In genomic region chr6:158644227-158645063, GRCh38 we compare ENCODE assay signal across 8 cellular contexts. TPM values are rescaled to one million over a fixed set of nuclear protein-coding genes. Genes with fewer than 3 reads are reported as not detected.
DNase-seq lines count a peak whose midpoint lies in the region; ATAC-seq and TF ChIP-seq lines count a peak whose summit lies in the region.

TSS of gene DYNLT1 (minus strand) at chr6:158644743. CDS start at chr6:158644708, 35 bp downstream.

- ATAC-seq in activated naive CD8-positive, alpha-beta T cell treated with anti-CD3 and anti-CD28 coated beads, Interleukin-2, amount 50 U/mL, for 24 hours, result peak; percentile 35
- ATAC-seq in Right ventricle myocardium superior (ENCODE audit: poor library complexity), result peak; percentile 95

- no peaks in the 10 kb centered on the region for H3K9me3 Mint-ChIP-seq in HFFc6
- H3K9me3 Mint-ChIP-seq in activated naive CD8-positive, alpha-beta T cell treated with anti-CD3 and anti-CD28 coated beads, Interleukin-2, amount 50 U/mL, for 24 hours, result peaks cover 4% of the 10 kb centered on the region

- H3K27me3 ChIP-seq in parathyroid adenoma (ENCODE audit: control insufficient read depth, insufficient read depth, low read length) (no peaks in the 10 kb centered on the region), tibial artery (no peaks in the 10 kb centered on the region)

- H2AFZ ChIP-seq in parathyroid adenoma, result peak within 1 kb of the TSS; percentile 85

- no peaks in the 10 kb centered on the region for H3K9me3 ChIP-seq in parathyroid adenoma (ENCODE audit: control insufficient read depth, low read length)
- no peaks in the 10 kb centered on the region for H3K9me3 ChIP-seq in tibial artery

- peaks cover 35% of the 10 kb centered on the region for H3K36me3 Mint-ChIP-seq in HFFc6 (ENCODE audit: low read depth)
- peaks cover 38% of the 10 kb centered on the region for H3K36me3 Mint-ChIP-seq in activated naive CD8-positive, alpha-beta T cell treated with anti-CD3 and anti-CD28 coated beads, Interleukin-2, amount 50 U/mL, for 24 hours (ENCODE audit: low read depth)

- POLR2A ChIA-PET in GM10248 (lab: Yijun Ruan, JAX), result interaction anchor here (1.1 to 1.5 kb wide), 2 partner anchors 9 to 453 kb away, joined by 4 to 14 read pairs; no protein-coding TSS in a partner anchor

- H3K27ac ChIP-seq in parathyroid adenoma (peak within 1 kb of the TSS; percentile 92), tibial artery (peak within 1 kb of the TSS; percentile 92 to 99)

- H3K4me1 ChIP-seq in parathyroid adenoma, result peaks cover 28% of the 10 kb centered on the region
- H3K4me1 ChIP-seq in tibial artery, result peaks cover 0 to 57% (median 44%) of the 10 kb centered on the region in 4 donors

- peak within 1 kb of the TSS; percentile 94 for H3K4me2 ChIP-seq in parathyroid adenoma (ENCODE audit: low read length)

- peak within 1 kb of the TSS; percentile 98 for H3K4me3 Mint-ChIP-seq in HFFc6
- peak within 1 kb of the TSS; percentile 99 for H3K4me3 Mint-ChIP-seq in activated naive CD8-positive, alpha-beta T cell treated with anti-CD3 and anti-CD28 coated beads, Interleukin-2, amount 50 U/mL, for 24 hours

- H3K27ac Mint-ChIP-seq in HFFc6, result peak within 1 kb of the TSS; percentile 96
- peak within 1 kb of the TSS; percentile 98 for H3K27ac Mint-ChIP-seq in activated naive CD8-positive, alpha-beta T cell treated with anti-CD3 and anti-CD28 coated beads, Interleukin-2, amount 50 U/mL, for 24 hours

- H3K27me3 Mint-ChIP-seq in HFFc6 (ENCODE audit: insufficient read depth), result peaks cover 2% of the 10 kb centered on the region; the same call in 1 of the 2 replicates
- peaks cover 2% of the 10 kb centered on the region for H3K27me3 Mint-ChIP-seq in activated naive CD8-positive, alpha-beta T cell treated with anti-CD3 and anti-CD28 coated beads, Interleukin-2, amount 50 U/mL, for 24 hours

- H3K4me3 ChIP-seq in parathyroid adenoma (ENCODE audit: low read depth, low read length), result peak within 1 kb of the TSS; percentile 97
- H3K4me3 ChIP-seq in tibial artery, result peak within 1 kb of the TSS; percentile 97 to 98

- H3K36me3 ChIP-seq in parathyroid adenoma (ENCODE audit: control insufficient read depth, insufficient read depth, low read length) (no peaks in the 10 kb centered on the region), tibial artery (no peaks in the 10 kb centered on the region)

- H3K4me1 Mint-ChIP-seq in HFFc6 (ENCODE audit: low read depth), result peaks cover 81% of the 10 kb centered on the region
- H3K4me1 Mint-ChIP-seq in activated naive CD8-positive, alpha-beta T cell treated with anti-CD3 and anti-CD28 coated beads, Interleukin-2, amount 50 U/mL, for 24 hours, result peaks cover 85% of the 10 kb centered on the region

- intact Hi-C loops in Right ventricle myocardium superior (cut with DNase I), result no loop called here
- intact Hi-C loops in tibial artery (cut with DNase I; ENCODE audit: low total_unique reads), result loop anchor here (2.0 kb wide), 1 partner anchor 36 kb away; no protein-coding TSS in a partner anchor

- DNase-seq in GM10248 (ENCODE audit: extremely low spot score), result peak; percentile 94
- peak; percentile 89 for DNase-seq in HFFc6
- peak; percentile 92 for DNase-seq in NCI-H1092 (lab: John Stamatoyannopoulos, UW)
- peak; percentile 78 to 94 for DNase-seq in SW 1271 (lab: John Stamatoyannopoulos, UW)
- peak; percentile 97 for DNase-seq in activated naive CD8-positive, alpha-beta T cell treated with anti-CD3 and anti-CD28 coated beads, Interleukin-2, amount 50 U/mL, for 24 hours
- DNase-seq in Right ventricle myocardium superior, result peak; percentile 97
- peak; percentile 91 to 96 for DNase-seq in tibial artery

- CTCF ChIA-PET in GM10248 (lab: Yijun Ruan, JAX), result interaction anchor here (0.6 to 5.0 kb wide), 13 partner anchors 11 to 490 kb away, joined by 3 to 30 read pairs (median 3); no protein-coding TSS in a partner anchor

- TF ChIP-seq CTCF in GM10248 (IDR thresholded peaks at IDR 0.05; ENCODE audit: control extremely low read depth, extremely low read depth, low read depth, missing control alignments), result no peak
- TF ChIP-seq CTCF in HFFc6 (IDR thresholded peaks at IDR 0.05), result no peak
- no peak for TF ChIP-seq CTCF in parathyroid adenoma (IDR thresholded peaks at IDR 0.05)
- TF ChIP-seq CTCF in tibial artery (IDR thresholded peaks at IDR 0.05), result no peak

- H3K9ac ChIP-seq in parathyroid adenoma, result peak within 1 kb of the TSS; percentile 81

- H3K79me2 ChIP-seq in parathyroid adenoma, result peaks cover 13% of the 10 kb centered on the region

RNA-seq across cellular contexts. Expression of gene DYNLT1, which starts in this region (rescaled TPM):
- 100 to 1,000 TPM; 163 to 185 (median 170) TPM for total RNA-seq in HFFc6 (2021; fragmentation: NEBNext Ultra II Directional; extraction: Animal tissue kit (Norgen Biotek cat#: 25700))
- 128 TPM for total RNA-seq in Right ventricle myocardium superior

Comparison
In these comparisons a context has a peak if more than half of its experiments do, and no peak if none do; other contexts are left out.
1. Peak in every context shown above with its lines: DNase-seq, ATAC-seq, H3K4me3 ChIP-seq and H3K27ac ChIP-seq.